ENCODE assay signal across 26 cellular contexts in genomic region chr12:119718141-119718540, GRCh38.
"Had no signal": no experiment of that assay in that cellular context is flagged by ENCODE, and none has a peak within 500 bp of the region (broad histone marks: within the 10 kb centered on the region; RNA-seq: fewer than 3 reads in every experiment).

No MANE protein-coding gene starts in this region.

- H3K79me2 ChIP-seq: parathyroid adenoma had no signal

- H3K4me2 ChIP-seq: neural progenitor cell had no signal

- H3K9me3 ChIP-seq: ovary, psoas muscle, right lobe of liver, sigmoid colon, suprapubic skin, testis, tibial artery, transverse colon, upper lobe of right lung, uterus had no signal

- H3K4me1 ChIP-seq: neural progenitor cell, uterus had no signal

- H2AFZ ChIP-seq: neural progenitor cell, parathyroid adenoma had no signal

- H3K27ac ChIP-seq: neural progenitor cell, ovary, parathyroid adenoma, psoas muscle, suprapubic skin, testis, tibial artery, upper lobe of right lung, uterus had no signal

- H3K27me3 ChIP-seq: neural progenitor cell, ovary, right lobe of liver, sigmoid colon, suprapubic skin, testis, tibial artery, transverse colon, upper lobe of right lung, uterus had no signal

- H3K36me3 ChIP-seq: neural progenitor cell, ovary, right lobe of liver, sigmoid colon, tibial artery, transverse colon, upper lobe of right lung, uterus had no signal

- H3K4me3 ChIP-seq: neural progenitor cell, ovary, psoas muscle, right lobe of liver, sigmoid colon, suprapubic skin, testis, tibial artery, transverse colon, upper lobe of right lung, uterus had no signal

- DNase-seq: natural killer cell; occipital lobe; ovary; posterior cingulate gyrus; psoas muscle; right cardiac atrium; right lobe of liver; sigmoid colon; small intestine; stimulated activated CD4-positive, alpha-beta T cell treated with anti-CD3 and anti-CD28 coated beads, Interleukin-15, amount 100 ng/mL, for 24 hours; stimulated activated CD4-positive, alpha-beta T cell treated with anti-CD3 and anti-CD28 coated beads, Interleukin-4, amount 100 ng/mL, for 1 hour; stimulated activated CD4-positive, alpha-beta T cell treated with anti-CD3 and anti-CD28 coated beads, Interleukin-4, amount 100 ng/mL, for 4 hours; stimulated activated CD8-positive, alpha-beta memory T cell treated with anti-CD3 and anti-CD28 coated beads, Interleukin-4, amount 100 ng/mL, for 48 hours; stimulated activated naive CD4-positive, alpha-beta T cell; stimulated activated naive CD8-positive, alpha-beta T cell treated with anti-CD3 and anti-CD28 coated beads, Interleukin-15, amount 100 ng/mL, for 72 hours; stimulated activated naive CD8-positive, alpha-beta T cell treated with anti-CD3 and anti-CD28 coated beads, Interleukin-15, Interleukin-2, amounts not matched to agents 100 U/mL and 50 U/mL, for 24 hours; substantia nigra; testis; tibial artery; transverse colon; upper lobe of right lung had no signal

- ATAC-seq: natural killer cell; psoas muscle; right cardiac atrium; right lobe of liver; stimulated activated memory B cell treated with anti-CD40 and anti-IgM and Interleukin-4, amounts not matched to agents 10 μg/mL and 1 μg/mL and 100 μg/mL, for 72 hours; stimulated activated naive CD8-positive, alpha-beta T cell treated with anti-CD3 and anti-CD28 coated beads, Interleukin-15, amount 100 ng/mL, for 72 hours; stimulated activated naive CD8-positive, alpha-beta T cell treated with anti-CD3 and anti-CD28 coated beads, Interleukin-15, Interleukin-2, amounts not matched to agents 100 U/mL and 50 U/mL, for 24 hours; upper lobe of right lung had no signal
